ENCODE assay signal across 27 cellular contexts in the genomic region with DNA sequence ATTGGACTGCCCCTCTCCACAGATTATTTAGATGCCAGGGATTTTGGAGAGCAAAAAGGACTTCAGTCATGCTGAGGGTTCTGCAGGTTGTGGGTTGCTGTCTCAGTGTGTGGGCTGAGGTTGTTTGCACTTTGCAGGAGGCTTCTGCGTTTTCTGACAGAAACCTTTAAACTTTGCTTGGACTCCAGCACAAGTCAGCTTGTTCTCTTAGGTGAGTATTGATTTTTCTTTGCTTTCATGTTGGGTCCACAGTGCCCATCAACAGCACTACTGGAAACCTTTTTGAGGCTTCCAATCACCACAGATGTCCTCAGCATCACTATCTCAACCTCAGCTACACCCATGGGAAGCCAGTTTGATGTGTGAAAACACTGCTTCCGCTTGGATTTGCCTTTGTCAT.
"Had no signal": no experiment of that assay in that cellular context is flagged by ENCODE, and none has a peak within 500 bp of the region (broad histone marks: within the 10 kb centered on the region; RNA-seq: fewer than 3 reads in every experiment).

No MANE protein-coding gene starts in this region.

- DNase-seq: stimulated activated CD4-positive, alpha-beta T cell treated with anti-CD3 and anti-CD28 coated beads, Interleukin-2, amount 100 ng/mL, for 48 hours; stimulated activated CD4-positive, alpha-beta T cell treated with anti-CD3 and anti-CD28 coated beads, Interleukin-4, amount 100 ng/mL, for 1 hour; stimulated activated CD4-positive, alpha-beta T cell treated with anti-CD3 and anti-CD28 coated beads, Interleukin-4, amount 100 ng/mL, for 24 hours; stimulated activated CD4-positive, alpha-beta T cell treated with anti-CD3 and anti-CD28 coated beads, Interleukin-4, amount 100 ng/mL, for 4 hours; stimulated activated CD8-positive, alpha-beta memory T cell treated with anti-CD3 and anti-CD28 coated beads, Interleukin-4, amount 100 ng/mL, for 48 hours; stimulated activated naive B cell treated with anti-CD40 and anti-IgM and Interleukin-4, amounts not matched to agents 10 μg/mL and 1 μg/mL and 100 μg/mL, for 72 hours; stimulated activated naive CD4-positive, alpha-beta T cell; stimulated activated naive CD4-positive, alpha-beta T cell treated with Interleukin-2 at 50 U/mL for 16 hours; stimulated activated naive CD8-positive, alpha-beta T cell treated with anti-CD3 and anti-CD28 coated beads, Interleukin-15, amount 100 ng/mL, for 72 hours; stimulated activated naive CD8-positive, alpha-beta T cell treated with anti-CD3 and anti-CD28 coated beads, Interleukin-15, Interleukin-2, amounts not matched to agents 100 U/mL and 50 U/mL, for 24 hours; stomach; substantia nigra; testis; thyroid gland; tibial artery; transverse colon; trophoblast cell; upper lobe of left lung; upper lobe of right lung; uterus had no signal

- FAIRE-seq: urothelium cell line had no signal

- H3K9me3 ChIP-seq: stomach, suprapubic skin, testis, thoracic aorta, thyroid gland, tibial artery, tibial nerve, transverse colon, upper lobe of left lung, upper lobe of right lung, uterus, vagina had no signal

- H3K27me3 ChIP-seq: stomach, suprapubic skin, testis, thyroid gland, tibial artery, tibial nerve, transverse colon, upper lobe of left lung, upper lobe of right lung, uterus, vagina had no signal

- ATAC-seq: stimulated activated effector memory CD8-positive, alpha-beta T cell treated with anti-CD3 and anti-CD28 coated beads, Interleukin-12 subunit alpha, Interleukin-12 subunit beta, amount 100 ng/mL, for 72 hours; stimulated activated memory B cell treated with anti-CD40 and anti-IgM and Interleukin-4, amounts not matched to agents 10 μg/mL and 1 μg/mL and 100 μg/mL, for 72 hours; stimulated activated naive B cell treated with anti-CD40 and anti-IgM and Interleukin-4, amounts not matched to agents 10 μg/mL and 1 μg/mL and 100 μg/mL, for 72 hours; stimulated activated naive CD8-positive, alpha-beta T cell treated with anti-CD3 and anti-CD28 coated beads, Interleukin-15, amount 100 ng/mL, for 72 hours; stimulated activated naive CD8-positive, alpha-beta T cell treated with anti-CD3 and anti-CD28 coated beads, Interleukin-15, Interleukin-2, amounts not matched to agents 100 U/mL and 50 U/mL, for 24 hours; upper lobe of right lung had no signal

- H3K36me3 ChIP-seq: stomach, suprapubic skin, thoracic aorta, thyroid gland, tibial artery, tibial nerve, transverse colon, upper lobe of left lung, upper lobe of right lung, uterus, vagina had no signal

- H3K4me1 ChIP-seq: suprapubic skin, testis, thyroid gland, tibial artery, tibial nerve, transverse colon, upper lobe of left lung, upper lobe of right lung, uterus, vagina had no signal

- H3K4me3 ChIP-seq: stomach, suprapubic skin, testis, thoracic aorta, thyroid gland, tibial artery, tibial nerve, transverse colon, upper lobe of left lung, upper lobe of right lung, uterus, vagina had no signal

- H3K27ac ChIP-seq: stomach, suprapubic skin, testis, thoracic aorta, thyroid gland, tibial artery, tibial nerve, transverse colon, upper lobe of left lung, upper lobe of right lung, uterus, vagina had no signal
